Comparison of ENCODE assay signal across 25 cellular contexts in the genomic region with DNA sequence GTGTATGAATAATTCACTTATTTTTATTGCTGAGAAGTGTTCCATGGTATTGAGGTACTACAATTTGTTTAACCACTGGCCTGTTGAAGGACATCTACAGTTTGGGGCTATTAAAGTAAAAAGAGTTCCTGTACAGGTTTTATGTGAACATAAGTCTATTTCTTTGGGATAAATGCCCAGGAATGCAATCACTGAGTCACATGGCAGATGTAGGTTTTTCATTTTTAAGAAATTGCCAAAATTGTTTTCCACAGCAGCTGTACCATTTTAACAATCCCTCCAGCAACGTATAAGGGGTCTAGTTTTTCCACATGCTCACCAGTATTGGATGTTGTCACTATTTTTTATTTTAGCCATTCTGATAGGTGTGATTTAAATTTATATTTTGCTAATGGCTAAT.
"Had no signal": no experiment of that assay in that cellular context is flagged by ENCODE, and none has a peak within 500 bp of the region (broad histone marks: within the 10 kb centered on the region; RNA-seq: fewer than 3 reads in every experiment).

No MANE protein-coding gene starts in this region.

- H3K27me3 ChIP-seq: ascending aorta, esophagus squamous epithelium, thyroid gland, upper lobe of right lung had no signal

- H3K4me3 Mint-ChIP-seq: activated CD8-positive, alpha-beta T cell treated with anti-CD3 and anti-CD28 coated beads, Interleukin-2, amount 10 ng/mL, durations not matched to agents 7 days and 5 days; activated naive CD4-positive, alpha-beta T cell treated with anti-CD3 and anti-CD28 coated beads, Interleukin-2, amount 50 U/mL, for 24 hours; activated T-helper 1 cell treated with anti-CD3 and anti-CD28 coated beads, Interleukin-12 subunit alpha, Interleukin-12 subunit beta, Interleukin-2, Interleukin-4 antibody, amounts not matched to agents 30 ng/mL and 10 ng/mL and 1 ng/mL, durations not matched to agents 14 hours and 24 hours and 36 hours; naive thymus-derived CD4-positive, alpha-beta T cell; neural crest cell; stimulated activated naive CD8-positive, alpha-beta T cell treated with anti-CD3 and anti-CD28 coated beads, Interleukin-15, Interleukin-2, amounts not matched to agents 100 ng/mL and 50 ng/mL, for 24 hours had no signal

- H3K4me1 Mint-ChIP-seq: activated naive CD4-positive, alpha-beta T cell treated with anti-CD3 and anti-CD28 coated beads, Interleukin-2, amount 50 U/mL, for 24 hours; naive thymus-derived CD4-positive, alpha-beta T cell had no signal

- H3K36me3 Mint-ChIP-seq: activated naive CD4-positive, alpha-beta T cell treated with anti-CD3 and anti-CD28 coated beads, Interleukin-2, amount 50 U/mL, for 24 hours; naive thymus-derived CD4-positive, alpha-beta T cell had no signal

- H3K27ac ChIP-seq: coronary artery, esophagus squamous epithelium, lower lobe of right lung, skin epidermis, upper lobe of right lung, WERI-Rb-1 had no signal

- H3K27ac Mint-ChIP-seq: activated CD8-positive, alpha-beta T cell treated with anti-CD3 and anti-CD28 coated beads, Interleukin-2, amount 10 ng/mL, durations not matched to agents 7 days and 5 days; activated naive CD4-positive, alpha-beta T cell treated with anti-CD3 and anti-CD28 coated beads, Interleukin-2, amount 50 U/mL, for 24 hours; activated T-helper 1 cell treated with anti-CD3 and anti-CD28 coated beads, Interleukin-12 subunit alpha, Interleukin-12 subunit beta, Interleukin-2, Interleukin-4 antibody, amounts not matched to agents 30 ng/mL and 10 ng/mL and 1 ng/mL, durations not matched to agents 14 hours and 24 hours and 36 hours; naive thymus-derived CD4-positive, alpha-beta T cell; progenitor cell of endocrine pancreas; stimulated activated naive CD8-positive, alpha-beta T cell treated with anti-CD3 and anti-CD28 coated beads, Interleukin-15, Interleukin-2, amounts not matched to agents 100 ng/mL and 50 ng/mL, for 24 hours had no signal

- H3K36me3 ChIP-seq: thyroid gland, WERI-Rb-1 had no signal

- DNase-seq: activated CD4-positive, alpha-beta T cell treated with anti-CD3 and anti-CD28 coated beads for 1 hour; activated CD4-positive, alpha-beta T cell treated with anti-CD3 and anti-CD28 coated beads, Interleukin-2, amount 50 U/mL, for 1 hour; activated CD8-positive, alpha-beta T cell treated with anti-CD3 and anti-CD28 coated beads, Interleukin-2, amount 10 ng/mL, durations not matched to agents 7 days and 5 days; activated gamma-delta T cell; esophagus squamous epithelium; foreskin melanocyte; kidney; lower lobe of right lung; naive thymus-derived CD4-positive, alpha-beta T cell; occipital lobe; stimulated activated CD4-positive, alpha-beta T cell treated with anti-CD3 and anti-CD28 coated beads, Interleukin-1b, Interleukin-23, amount 100 ng/mL, for 48 hours; T-helper 1 cell; thyroid gland; upper lobe of right lung; WERI-Rb-1 had no signal

- H3K9me3 Mint-ChIP-seq: activated naive CD4-positive, alpha-beta T cell treated with anti-CD3 and anti-CD28 coated beads, Interleukin-2, amount 50 U/mL, for 24 hours; activated T-helper 1 cell treated with anti-CD3 and anti-CD28 coated beads, Interleukin-12 subunit alpha, Interleukin-12 subunit beta, Interleukin-2, Interleukin-4 antibody, amounts not matched to agents 30 ng/mL and 10 ng/mL and 1 ng/mL, durations not matched to agents 14 hours and 24 hours and 36 hours had no signal

- H3K4me3 ChIP-seq: ascending aorta, coronary artery, esophagus squamous epithelium, lower lobe of right lung, skin epidermis, thyroid gland, upper lobe of right lung had no signal

- H3K27me3 Mint-ChIP-seq: activated naive CD4-positive, alpha-beta T cell treated with anti-CD3 and anti-CD28 coated beads, Interleukin-2, amount 50 U/mL, for 24 hours; naive thymus-derived CD4-positive, alpha-beta T cell; progenitor cell of endocrine pancreas; stimulated activated naive CD8-positive, alpha-beta T cell treated with anti-CD3 and anti-CD28 coated beads, Interleukin-15, Interleukin-2, amounts not matched to agents 100 ng/mL and 50 ng/mL, for 24 hours had no signal

- H3K9me3 ChIP-seq: ascending aorta, esophagus squamous epithelium, lower lobe of right lung, thyroid gland, upper lobe of right lung had no signal

- ATAC-seq: activated CD8-positive, alpha-beta T cell treated with anti-CD3 and anti-CD28 coated beads, Interleukin-2, amount 10 ng/mL, durations not matched to agents 7 days and 5 days; naive thymus-derived CD4-positive, alpha-beta T cell; right cardiac atrium had no signal

- FAIRE-seq: kidney, TTC549 had no signal
